12 cellular contexts compared by ENCODE assay signal in genomic region chr5:114857951-114858401, GRCh38.
A peak's percentile ranks its signal among the peaks of the same experiment; 100 is the strongest.
DNase-seq lines count a peak whose midpoint lies in the region.
"Had no signal": no experiment of that assay in that cellular context is flagged by ENCODE, and none has a peak within 500 bp of the region (broad histone marks: within the 10 kb centered on the region; RNA-seq: fewer than 3 reads in every experiment).

No MANE protein-coding gene starts in this region.

- peaks cover 2% of the 10 kb centered on the region for H3K9me3 Mint-ChIP-seq in activated CD4-positive, alpha-beta T cell treated with anti-CD3 and anti-CD28 coated beads, Interleukin-2, amount 10 ng/mL, durations not matched to agents 7 days and 5 days

- CTCF ChIA-PET in activated CD4-positive, alpha-beta T cell treated with anti-CD3 and anti-CD28 coated beads, Interleukin-2, amount 10 ng/mL, durations not matched to agents 7 days and 5 days (lab: Charles Lee): no interaction called here

- no peaks in the 10 kb centered on the region for H3K36me3 Mint-ChIP-seq in activated CD4-positive, alpha-beta T cell treated with anti-CD3 and anti-CD28 coated beads, Interleukin-2, amount 10 ng/mL, durations not matched to agents 7 days and 5 days (ENCODE audit: low read depth)

- no peak overlapping the region for H3K27ac Mint-ChIP-seq in activated CD4-positive, alpha-beta T cell treated with anti-CD3 and anti-CD28 coated beads, Interleukin-2, amount 10 ng/mL, durations not matched to agents 7 days and 5 days

- DNase-seq in NCI-H526 (lab: John Stamatoyannopoulos, UW) (peak; percentile 10 to 46), NCI-H526 treated with DMSO at 0.1 percent for 48 hours (lab: John Stamatoyannopoulos, UW) (no peak), SHP77 (lab: John Stamatoyannopoulos, UW) (peak; percentile 64 to 66), head of caudate nucleus (peak in 31 of 42 donors; percentile 3 to 49 (median 17)), superior temporal gyrus (ENCODE audit: extremely low spot score) (peak; percentile 61), kidney tubule cell (ENCODE audit: low spot score) (no peak), cortex of kidney (lab: John Stamatoyannopoulos, UW) (no peak)
- DNase-seq in activated CD4-positive, alpha-beta T cell treated with anti-CD3 and anti-CD28 coated beads, Interleukin-2, amount 10 ng/mL, durations not matched to agents 7 days and 5 days: no peak
- DNase-seq: ACHN; activated CD4-positive, CD25-positive, alpha-beta regulatory T cell treated with anti-CD3 and anti-CD28 coated beads, Interleukin-2, amount 50 U/mL, for 72 hours; brain microvascular endothelial cell; NCI-H69 had no signal

- intact Hi-C loops in head of caudate nucleus (cut with DNase I): no loop called here

- POLR2A ChIA-PET in activated CD4-positive, alpha-beta T cell treated with anti-CD3 and anti-CD28 coated beads, Interleukin-2, amount 10 ng/mL, durations not matched to agents 7 days and 5 days (lab: Charles Lee): no interaction called here

- H3K4me3 Mint-ChIP-seq in activated CD4-positive, alpha-beta T cell treated with anti-CD3 and anti-CD28 coated beads, Interleukin-2, amount 10 ng/mL, durations not matched to agents 7 days and 5 days: no peak overlapping the region

- H3K27me3 Mint-ChIP-seq in activated CD4-positive, alpha-beta T cell treated with anti-CD3 and anti-CD28 coated beads, Interleukin-2, amount 10 ng/mL, durations not matched to agents 7 days and 5 days: no peaks in the 10 kb centered on the region

- peaks cover 2% of the 10 kb centered on the region for H3K4me1 Mint-ChIP-seq in activated CD4-positive, alpha-beta T cell treated with anti-CD3 and anti-CD28 coated beads, Interleukin-2, amount 10 ng/mL, durations not matched to agents 7 days and 5 days

Comparison
In these comparisons a context has a peak if more than half of its experiments do, and no peak if none do; other contexts are left out.
1. DNase-seq: peak in NCI-H526 (2 of 2), SHP77 (2 of 2), head of caudate nucleus (31 of 42) and superior temporal gyrus (single experiment); none in NCI-H526 treated with DMSO at 0.1 percent for 48 hours (single experiment), kidney tubule cell (single experiment), activated CD4-positive, alpha-beta T cell treated with anti-CD3 and anti-CD28 coated beads, Interleukin-2, amount 10 ng/mL, durations not matched to agents 7 days and 5 days (single experiment) and cortex of kidney (single experiment).